In the genomic region with DNA sequence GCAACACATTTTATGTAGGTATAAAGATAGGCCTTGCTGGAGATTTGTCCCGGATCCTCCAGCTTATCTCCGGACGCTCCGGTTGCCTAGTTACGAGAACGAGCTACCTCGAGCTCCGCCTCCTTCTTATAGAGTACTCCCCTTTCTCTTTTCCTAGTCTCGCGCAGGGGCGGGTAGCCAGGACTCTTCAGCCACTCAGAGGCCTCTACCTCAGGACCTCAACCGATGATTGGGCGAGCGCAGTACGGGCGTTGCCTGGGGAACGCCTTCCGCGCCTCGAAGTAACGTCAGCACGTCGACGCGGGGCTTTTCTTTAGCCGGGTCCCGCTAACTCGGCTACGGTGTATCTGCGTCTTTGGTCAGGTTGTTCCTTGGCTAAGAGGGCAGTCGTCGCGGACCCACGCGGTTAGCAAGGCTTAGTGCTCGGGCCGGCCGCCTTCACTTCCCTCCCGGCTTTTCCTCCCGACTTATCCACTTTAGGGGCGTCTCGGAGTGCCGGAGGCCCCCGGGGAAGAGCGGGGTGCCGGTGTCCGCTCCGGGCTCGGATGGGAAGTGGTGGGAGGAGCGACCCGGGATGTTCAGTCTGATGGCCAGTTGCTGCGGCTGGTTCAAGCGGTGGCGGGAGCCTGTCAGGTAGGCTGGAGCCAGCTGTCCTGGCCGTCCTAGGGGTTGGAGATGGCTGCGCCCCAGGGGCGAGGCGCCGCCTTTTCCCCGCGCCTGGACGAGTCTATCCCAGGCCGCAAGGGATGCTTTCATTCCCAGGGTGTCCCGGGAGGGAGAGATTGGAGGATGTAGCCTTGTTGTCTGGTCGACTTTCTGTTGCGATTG, we compare ENCODE assay signal across 8 cellular contexts. TPM values are rescaled to one million over a fixed set of nuclear protein-coding genes. Genes with fewer than 3 reads are reported as not detected.
DNase-seq lines count a peak whose midpoint lies in the region; ATAC-seq, FAIRE-seq and TF ChIP-seq lines count a peak whose summit lies in the region.

Gene ARL13B (plus strand): TSS at position 306 of the 828 bp plus-strand sequence. CDS start 269 bp downstream, at position 575.

- no peaks in the 10 kb centered on the region for H3K27me3 ChIP-seq in heart right ventricle
- no peaks in the 10 kb centered on the region for H3K27me3 ChIP-seq in upper lobe of right lung

- ATAC-seq in HG02852 (IDR thresholded peaks at IDR 0.05; ENCODE audit: unreplicated experiment) (peak; percentile 100), heart right ventricle (peak; percentile 100), upper lobe of right lung (peak; percentile 100)

- FAIRE-seq in GM12892 (lab: Jason Lieb, UNC) = peak; percentile 98

- DNase-seq in GM12892 (ENCODE audit: insufficient read length) = peak; percentile 79
- DNase-seq in NCI-H146 (lab: John Stamatoyannopoulos, UW) = peak; percentile 98
- peak; percentile 86 to 97 (median 92) for DNase-seq in T-helper 1 cell
- peak; percentile 98 for DNase-seq in amniotic epithelial cell (ENCODE audit: low read depth)
- DNase-seq in heart right ventricle = peak; percentile 96 to 98
- DNase-seq in posterior cingulate gyrus = peak; percentile 92 to 100 (median 98)
- DNase-seq in upper lobe of right lung = peak; percentile 98

- intact Hi-C loops in heart right ventricle (cut with DNase I) (loop anchor here in 1 of 10 donors (2.0 kb wide), 1 partner anchor 83 kb away; the partner anchor contains the start of genes DHFR2 and NSUN3), posterior cingulate gyrus (cut with DNase I) (no loop called here), upper lobe of right lung (cut with DNase I) (no loop called here)

- H3K27ac ChIP-seq in heart right ventricle (peak within 1 kb of the TSS; percentile 37 to 95 (median 90)), upper lobe of right lung (peak within 1 kb of the TSS; percentile 93)

- H3K9me3 ChIP-seq in heart right ventricle (no peaks in the 10 kb centered on the region), upper lobe of right lung (no peaks in the 10 kb centered on the region)

- H3K4me1 ChIP-seq in heart right ventricle (peaks cover 0 to 20% (median 11%) of the 10 kb centered on the region in 9 donors), upper lobe of right lung (peaks cover 8% of the 10 kb centered on the region)

- H3K4me3 ChIP-seq in heart right ventricle = peak within 1 kb of the TSS; percentile 63 to 94 (median 78)
- H3K4me3 ChIP-seq in upper lobe of right lung = peak within 1 kb of the TSS; percentile 84

- peak; percentile 85 for TF ChIP-seq POLR2A in GM12892 (IDR thresholded peaks at IDR 0.05; ENCODE audit: low read depth, low read length)

- H3K36me3 ChIP-seq in heart right ventricle = no peaks in the 10 kb centered on the region
- H3K36me3 ChIP-seq in upper lobe of right lung = no peaks in the 10 kb centered on the region

- WGBS in heart right ventricle, 2 donors = 0 to 1% methylated on average over 66 of the region's 66 CpGs

- no peak for TF ChIP-seq CTCF in heart right ventricle (IDR thresholded peaks at IDR 0.05)
- no peak for TF ChIP-seq CTCF in upper lobe of right lung (IDR thresholded peaks at IDR 0.05)

RNA-seq across cellular contexts. Expression of gene ARL13B, which starts in this region (rescaled TPM):
- 4.9 TPM for polyA plus RNA-seq in GM12892 (2012; ENCODE audit: missing spikeins)
- total RNA-seq in heart right ventricle = 1 to 10 TPM; 3.1 to 7.4 (median 4.3) TPM
- 1 to 10 TPM; 2.2 to 5.0 TPM for polyA plus RNA-seq in heart right ventricle
- total RNA-seq in upper lobe of right lung = 20.3 TPM

Comparison
In these comparisons a context has a peak if more than half of its experiments do, and no peak if none do; other contexts are left out.
1. Peak in every context shown above with its lines: DNase-seq, ATAC-seq, H3K4me3 ChIP-seq and H3K27ac ChIP-seq.